In genomic region chr2:222864296-222864695, GRCh38 we compare ENCODE assay signal across 1 cellular context.
TF ChIP-seq lines count a peak whose summit lies in the region.

No MANE protein-coding gene starts in this region.

TF ChIP-seq in HepG2, 621 proteins besides CTCF, POLR2A, EP300 and RAD21 (continued from another document and continues in another):
- no peak for TF ChIP-seq NFAT5 (CRISPR knock-in tag; IDR thresholded peaks at IDR 0.05)
- no peak for TF ChIP-seq ZNF784 (CRISPR knock-in tag; IDR thresholded peaks at IDR 0.05; ENCODE audit: borderline replicate concordance)
- peak; percentile 36; the same call in 1 of the 2 replicates for TF ChIP-seq ARID4A (CRISPR knock-in tag; IDR thresholded peaks at IDR 0.05; ENCODE audit: borderline replicate concordance)
- TF ChIP-seq ZNF687 (CRISPR knock-in tag; IDR thresholded peaks at IDR 0.05), result no peak
- TF ChIP-seq POLR2AphosphoS5 (IDR thresholded peaks at IDR 0.05; ENCODE audit: low read depth, low read length), result peak; percentile 33; the same call in 1 of the 2 replicates
- no peak for TF ChIP-seq U2AF1 (optimal IDR thresholded peaks at IDR 0.05; ENCODE audit: low read depth, low read length)
- no peak for TF ChIP-seq HOXA7 (CRISPR knock-in tag; IDR thresholded peaks at IDR 0.05)
- TF ChIP-seq RARA (CRISPR knock-in tag; IDR thresholded peaks at IDR 0.05), result peak; percentile 35; the same call in 1 of the 2 replicates
- no peak for TF ChIP-seq SRY (CRISPR knock-in tag; IDR thresholded peaks at IDR 0.05)
- TF ChIP-seq ELF4 (CRISPR knock-in tag; IDR thresholded peaks at IDR 0.05; ENCODE audit: borderline replicate concordance), result no peak
- TF ChIP-seq ZNF337 (CRISPR knock-in tag; IDR thresholded peaks at IDR 0.05; ENCODE audit: borderline replicate concordance, low read depth), result no peak
- no peak for TF ChIP-seq ZNF639 (CRISPR knock-in tag; conservative IDR thresholded peaks at IDR 0.05)
- TF ChIP-seq ZNF564 (CRISPR knock-in tag; IDR thresholded peaks at IDR 0.05), result no peak
- no peak for TF ChIP-seq PAXIP1 (CRISPR knock-in tag; conservative IDR thresholded peaks at IDR 0.05)
- TF ChIP-seq HIVEP1 (CRISPR knock-in tag; IDR thresholded peaks at IDR 0.05), result no peak
- no peak for TF ChIP-seq MIXL1 (CRISPR knock-in tag; IDR thresholded peaks at IDR 0.05)
- no peak for TF ChIP-seq ZNF276 (CRISPR knock-in tag; IDR thresholded peaks at IDR 0.05; ENCODE audit: low read depth)
- TF ChIP-seq MTA1 (CRISPR knock-in tag; IDR thresholded peaks at IDR 0.05; ENCODE audit: borderline replicate concordance), result no peak
- TF ChIP-seq ZNF737 (CRISPR knock-in tag; IDR thresholded peaks at IDR 0.05; ENCODE audit: borderline replicate concordance), result no peak
- TF ChIP-seq GRHL1 (CRISPR knock-in tag; conservative IDR thresholded peaks at IDR 0.05), result no peak
- no peak for TF ChIP-seq ZNF512 (CRISPR knock-in tag; IDR thresholded peaks at IDR 0.05)
